In the genomic region with DNA sequence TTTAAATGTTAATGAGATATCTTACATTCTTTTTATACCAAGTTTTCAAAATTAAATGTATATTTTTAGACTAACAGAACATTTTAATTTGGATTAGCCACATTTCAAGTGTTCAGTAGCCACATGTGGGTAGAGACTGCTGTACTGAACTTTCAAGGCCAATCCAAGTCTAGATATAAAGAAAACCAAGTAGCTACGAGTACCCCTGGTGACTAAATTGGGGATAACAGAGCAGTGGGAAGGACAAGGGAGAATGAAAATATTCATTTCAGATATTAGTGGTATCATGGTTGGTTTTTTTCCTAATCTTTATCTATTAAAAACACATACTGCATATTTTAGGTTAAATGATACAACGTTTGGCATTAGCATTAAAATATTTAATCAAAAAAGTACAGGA, we compare ENCODE assay signal across 1 cellular context.
TF ChIP-seq lines count a peak whose summit lies in the region.

No MANE protein-coding gene starts in this region.

TF ChIP-seq in WTC11, 78 proteins besides CTCF, POLR2A, EP300 and RAD21 (continued from another document):
- no peak for TF ChIP-seq JUN (CRISPR knock-in tag; IDR thresholded peaks at IDR 0.05)
TF ChIP-seq in WTC11: peak in this region for 0.
